ENCODE assay signal across 33 cellular contexts in genomic region chr12:107291018-107291417, GRCh38.
DNase-seq lines count a peak whose midpoint lies in the region; ATAC-seq and TF ChIP-seq lines count a peak whose summit lies in the region.
"Had no signal": no experiment of that assay in that cellular context is flagged by ENCODE, and none has a peak within 500 bp of the region (broad histone marks: within the 10 kb centered on the region; RNA-seq: fewer than 3 reads in every experiment).

No MANE protein-coding gene starts in this region.

- peaks cover 0 to 23% (median 9%) of the 10 kb centered on the region in 7 donors for H3K4me1 Mint-ChIP-seq in naive thymus-derived CD4-positive, alpha-beta T cell
- H3K4me1 Mint-ChIP-seq: B cell, CD14-positive monocyte had no signal

- no peak overlapping the region for H3K27ac ChIP-seq in HEK293 (ENCODE audit: extremely low read depth, low read depth, low read length)
- H3K27ac ChIP-seq in naive thymus-derived CD4-positive, alpha-beta T cell (ENCODE audit: low read depth, low read length) = no peak overlapping the region
- H3K27ac ChIP-seq: 22Rv1; A549; BLaER1; BLaER1 treated with 17β-estradiol and CSF1 and Interleukin-3, amounts not matched to agents 10 nM and 100 nM; C4-2B had no signal

- POLR2A ChIA-PET in HEK293 (lab: Yijun Ruan, JAX) = no interaction called here
- POLR2A ChIA-PET in naive thymus-derived CD4-positive, alpha-beta T cell (lab: Charles Lee) = interaction anchor here (0.6 kb wide), 1 partner anchor 165 kb away, joined by 3 read pairs; no protein-coding TSS in a partner anchor

- H3K36me3 ChIP-seq in HEK293 (ENCODE audit: control insufficient read depth in 2 of 2, insufficient read depth in 1 of 2, low read length in 2 of 2) = no peaks in the 10 kb centered on the region
- H3K36me3 ChIP-seq in naive thymus-derived CD4-positive, alpha-beta T cell (ENCODE audit: control insufficient read depth in 2 of 3, insufficient read depth in 3 of 3, low read length in 3 of 3) = no peaks in the 10 kb centered on the region
- H3K36me3 ChIP-seq: BE2C; BLaER1; BLaER1 treated with 17β-estradiol and CSF1 and Interleukin-3, amounts not matched to agents 10 nM and 100 nM had no signal

- no peak overlapping the region for H3K4me3 Mint-ChIP-seq in naive thymus-derived CD4-positive, alpha-beta T cell
- H3K4me3 Mint-ChIP-seq: B cell; CD14-positive monocyte; CD4-positive, alpha-beta memory T cell; CD4-positive, alpha-beta T cell; CD4-positive, CD25-positive, alpha-beta regulatory T cell; CD8-positive, alpha-beta memory T cell; CD8-positive, alpha-beta T cell had no signal

- H3K36me3 Mint-ChIP-seq in naive thymus-derived CD4-positive, alpha-beta T cell = peaks cover 0 to 2% (median 0%) of the 10 kb centered on the region in 5 donors
- H3K36me3 Mint-ChIP-seq: CD14-positive monocyte; CD4-positive, alpha-beta memory T cell; CD4-positive, CD25-positive, alpha-beta regulatory T cell; CD8-positive, alpha-beta memory T cell; CD8-positive, alpha-beta T cell had no signal

- H3K27ac Mint-ChIP-seq in naive thymus-derived CD4-positive, alpha-beta T cell = no peak overlapping the region
- H3K27ac Mint-ChIP-seq: B cell; CD14-positive monocyte; CD4-positive, alpha-beta memory T cell; CD4-positive, alpha-beta T cell; CD8-positive, alpha-beta memory T cell; CD8-positive, alpha-beta T cell had no signal

- ATAC-seq in naive thymus-derived CD4-positive, alpha-beta T cell = no peak
- ATAC-seq: A549; CD8-positive, alpha-beta T cell had no signal

- H3K27me3 ChIP-seq in naive thymus-derived CD4-positive, alpha-beta T cell (ENCODE audit: control insufficient read depth in 2 of 2, insufficient read depth in 2 of 2, low read length in 2 of 2) = no peaks in the 10 kb centered on the region
- H3K27me3 ChIP-seq: BE2C; BLaER1; BLaER1 treated with 17β-estradiol and CSF1 and Interleukin-3, amounts not matched to agents 10 nM and 100 nM had no signal

- H3K27me3 Mint-ChIP-seq in naive thymus-derived CD4-positive, alpha-beta T cell = no peaks in the 10 kb centered on the region
- H3K27me3 Mint-ChIP-seq: CD4-positive, alpha-beta T cell had no signal

- H3K4me3 ChIP-seq in HEK293 (ENCODE audit: low read depth, low read length) = no peak overlapping the region
- H3K4me3 ChIP-seq in naive thymus-derived CD4-positive, alpha-beta T cell (ENCODE audit: low read length) = no peak overlapping the region
- H3K4me3 ChIP-seq: A549; BLaER1; BLaER1 treated with 17β-estradiol and CSF1 and Interleukin-3, amounts not matched to agents 10 nM and 100 nM had no signal

- CTCF ChIA-PET in HEK293 (lab: Yijun Ruan, JAX) = interaction anchor here (0.6 kb wide), 1 partner anchor 313 kb away, joined by 3 read pairs; no protein-coding TSS in a partner anchor
- CTCF ChIA-PET in naive thymus-derived CD4-positive, alpha-beta T cell (lab: Charles Lee) = no interaction called here

- TF ChIP-seq CTCF in HEK293 (tag by site-specific recombination; IDR thresholded peaks at IDR 0.05) = no peak

- peak; percentile 64 for DNase-seq in NCI-H82 (lab: John Stamatoyannopoulos, UW)
- DNase-seq in NCI-H82 treated with DMSO at 0.1 percent for 48 hours (lab: John Stamatoyannopoulos, UW; ENCODE audit: unreplicated experiment) = no peak
- DNase-seq in ecto neural progenitor cell (ENCODE audit: low spot score) = peak; percentile 17
- DNase-seq in NCI-H1930 (lab: John Stamatoyannopoulos, UW) = no peak
- DNase-seq in naive thymus-derived CD4-positive, alpha-beta T cell = no peak
- DNase-seq: 8988T; ACHN; AML-193; BE2C; C1 segment of cervical spinal cord; Caco-2; Calu3; CD4-positive, alpha-beta memory T cell; CD4-positive, alpha-beta T cell; CD4-positive, CD25-positive, alpha-beta regulatory T cell; CD8-positive, alpha-beta memory T cell; CD8-positive, alpha-beta T cell; COR-L47; DMS 273 treated with DMSO at 0.1 percent for 48 hours; DMS153; DMS53; DMS79; DMS79 treated with DMSO at 0.1 percent for 48 hours; DND-41; EL had no signal

- H3K9me3 ChIP-seq in HEK293 (ENCODE audit: control insufficient read depth, insufficient read depth, low read depth, low read length) = no peaks in the 10 kb centered on the region
- no peaks in the 10 kb centered on the region for H3K9me3 ChIP-seq in naive thymus-derived CD4-positive, alpha-beta T cell (ENCODE audit: control insufficient read depth in 2 of 3, low read length in 3 of 3)
- H3K9me3 ChIP-seq: A549; BE2C; BLaER1; BLaER1 treated with 17β-estradiol and CSF1 and Interleukin-3, amounts not matched to agents 10 nM and 100 nM; Caco-2 had no signal

- H3K9me3 Mint-ChIP-seq in naive thymus-derived CD4-positive, alpha-beta T cell = peaks cover 0 to 4% (median 0%) of the 10 kb centered on the region in 11 donors
- H3K9me3 Mint-ChIP-seq: CD4-positive, alpha-beta memory T cell; CD4-positive, alpha-beta T cell; CD8-positive, alpha-beta memory T cell; CD8-positive, alpha-beta T cell had no signal

- intact Hi-C loops in naive thymus-derived CD4-positive, alpha-beta T cell (cut with micrococcal nuclease) = no loop called here

- no peaks in the 10 kb centered on the region for H3K4me1 ChIP-seq in HEK293 (ENCODE audit: control insufficient read depth, insufficient read depth, low read length)
- peaks cover 0 to 4% of the 10 kb centered on the region in 2 donors for H3K4me1 ChIP-seq in naive thymus-derived CD4-positive, alpha-beta T cell (ENCODE audit: control insufficient read depth in 2 of 2, insufficient read depth in 2 of 2, low read length in 2 of 2)
- H3K4me1 ChIP-seq: BE2C; BLaER1; BLaER1 treated with 17β-estradiol and CSF1 and Interleukin-3, amounts not matched to agents 10 nM and 100 nM; Caco-2 had no signal

TF ChIP-seq in HEK293, 187 proteins besides CTCF, POLR2A, EP300 and RAD21:
- TF ChIP-seq ZNF24 (tag by site-specific recombination; IDR thresholded peaks at IDR 0.05) (no peak), ZNF2 (tag by site-specific recombination; IDR thresholded peaks at IDR 0.05) (no peak)
- TF ChIP-seq, protein P1, sequence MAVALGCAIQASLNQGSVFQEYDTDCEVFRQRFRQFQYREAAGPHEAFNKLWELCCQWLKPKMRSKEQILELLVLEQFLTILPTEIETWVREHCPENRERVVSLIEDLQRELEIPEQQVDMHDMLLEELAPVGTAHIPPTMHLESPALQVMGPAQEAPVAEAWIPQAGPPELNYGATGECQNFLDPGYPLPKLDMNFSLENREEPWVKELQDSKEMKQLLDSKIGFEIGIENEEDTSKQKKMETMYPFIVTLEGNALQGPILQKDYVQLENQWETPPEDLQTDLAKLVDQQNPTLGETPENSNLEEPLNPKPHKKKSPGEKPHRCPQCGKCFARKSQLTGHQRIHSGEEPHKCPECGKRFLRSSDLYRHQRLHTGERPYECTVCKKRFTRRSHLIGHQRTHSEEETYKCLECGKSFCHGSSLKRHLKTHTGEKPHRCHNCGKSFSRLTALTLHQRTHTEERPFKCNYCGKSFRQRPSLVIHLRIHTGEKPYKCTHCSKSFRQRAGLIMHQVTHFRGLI (tag by site-specific recombination; IDR thresholded peaks at IDR 0.05) = peak; percentile 56

Comparison
In these comparisons a context has a peak if more than half of its experiments do, and no peak if none do; other contexts are left out.
1. DNase-seq: peak in NCI-H82 (single experiment) and ecto neural progenitor cell (single experiment); none in NCI-H82 treated with DMSO at 0.1 percent for 48 hours (single experiment), NCI-H1930 (0 of 2) and naive thymus-derived CD4-positive, alpha-beta T cell (0 of 9).